1 cellular context compared by ENCODE assay signal in the genomic region with DNA sequence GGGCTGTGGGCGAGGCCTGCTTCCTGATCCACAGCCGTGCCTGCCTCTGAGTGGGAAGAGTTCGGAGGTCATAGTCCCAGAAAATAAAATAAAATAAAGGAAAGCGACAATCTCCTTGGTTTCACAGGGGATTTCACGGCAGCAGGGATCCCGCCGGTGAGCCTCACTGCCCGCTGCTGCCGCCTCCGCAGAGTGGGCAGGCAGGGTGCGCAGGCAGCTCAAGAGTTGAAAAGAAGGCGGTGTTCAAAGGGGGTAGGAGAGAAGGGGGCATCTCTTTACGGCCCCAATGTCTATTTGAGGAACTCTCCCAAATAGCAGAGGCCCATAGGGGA.
TF ChIP-seq lines count a peak whose summit lies in the region.

No MANE protein-coding gene starts in this region.

TF ChIP-seq in HCT116, 20 proteins besides CTCF, POLR2A, EP300 and RAD21 (continued from another document):
- TF ChIP-seq CBX3 (IDR thresholded peaks at IDR 0.05; ENCODE audit: low read depth) (no peak), SIN3A (IDR thresholded peaks at IDR 0.05; ENCODE audit: low read depth) (no peak), CEBPB (IDR thresholded peaks at IDR 0.05; ENCODE audit: low read depth) (no peak), ELF1 (IDR thresholded peaks at IDR 0.05; ENCODE audit: borderline replicate concordance, low read depth) (no peak), YY1 (IDR thresholded peaks at IDR 0.05; ENCODE audit: extremely low read depth, insufficient replicate concordance, low read depth, low read length) (no peak), ZNF274 (IDR thresholded peaks at IDR 0.05; ENCODE audit: low read depth, low read length) (no peak), JUND (IDR thresholded peaks at IDR 0.05) (no peak), EZH2phosphoT487 (IDR thresholded peaks at IDR 0.05; ENCODE audit: borderline replicate concordance) (no peak)
- TF ChIP-seq, protein P1, sequence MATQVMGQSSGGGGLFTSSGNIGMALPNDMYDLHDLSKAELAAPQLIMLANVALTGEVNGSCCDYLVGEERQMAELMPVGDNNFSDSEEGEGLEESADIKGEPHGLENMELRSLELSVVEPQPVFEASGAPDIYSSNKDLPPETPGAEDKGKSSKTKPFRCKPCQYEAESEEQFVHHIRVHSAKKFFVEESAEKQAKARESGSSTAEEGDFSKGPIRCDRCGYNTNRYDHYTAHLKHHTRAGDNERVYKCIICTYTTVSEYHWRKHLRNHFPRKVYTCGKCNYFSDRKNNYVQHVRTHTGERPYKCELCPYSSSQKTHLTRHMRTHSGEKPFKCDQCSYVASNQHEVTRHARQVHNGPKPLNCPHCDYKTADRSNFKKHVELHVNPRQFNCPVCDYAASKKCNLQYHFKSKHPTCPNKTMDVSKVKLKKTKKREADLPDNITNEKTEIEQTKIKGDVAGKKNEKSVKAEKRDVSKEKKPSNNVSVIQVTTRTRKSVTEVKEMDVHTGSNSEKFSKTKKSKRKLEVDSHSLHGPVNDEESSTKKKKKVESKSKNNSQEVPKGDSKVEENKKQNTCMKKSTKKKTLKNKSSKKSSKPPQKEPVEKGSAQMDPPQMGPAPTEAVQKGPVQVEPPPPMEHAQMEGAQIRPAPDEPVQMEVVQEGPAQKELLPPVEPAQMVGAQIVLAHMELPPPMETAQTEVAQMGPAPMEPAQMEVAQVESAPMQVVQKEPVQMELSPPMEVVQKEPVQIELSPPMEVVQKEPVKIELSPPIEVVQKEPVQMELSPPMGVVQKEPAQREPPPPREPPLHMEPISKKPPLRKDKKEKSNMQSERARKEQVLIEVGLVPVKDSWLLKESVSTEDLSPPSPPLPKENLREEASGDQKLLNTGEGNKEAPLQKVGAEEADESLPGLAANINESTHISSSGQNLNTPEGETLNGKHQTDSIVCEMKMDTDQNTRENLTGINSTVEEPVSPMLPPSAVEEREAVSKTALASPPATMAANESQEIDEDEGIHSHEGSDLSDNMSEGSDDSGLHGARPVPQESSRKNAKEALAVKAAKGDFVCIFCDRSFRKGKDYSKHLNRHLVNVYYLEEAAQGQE (IDR thresholded peaks at IDR 0.05; ENCODE audit: low read depth): no peak
